In genomic region chr15:62549345-62549970, GRCh38 we compare ENCODE assay signal across 9 cellular contexts.
DNase-seq lines count a peak whose midpoint lies in the region; ATAC-seq and TF ChIP-seq lines count a peak whose summit lies in the region.
"Had no signal": no experiment of that assay in that cellular context is flagged by ENCODE, and none has a peak within 500 bp of the region (broad histone marks: within the 10 kb centered on the region; RNA-seq: fewer than 3 reads in every experiment).

No MANE protein-coding gene starts in this region.

- H3K4me3 Mint-ChIP-seq in activated CD4-positive, alpha-beta memory T cell treated with anti-CD3 and anti-CD28 coated beads for 36 hours: no peak overlapping the region
- H3K4me3 Mint-ChIP-seq in activated CD4-positive, alpha-beta memory T cell treated with anti-CD3 and anti-CD28 coated beads, Interleukin-2, amount 10 ng/mL, durations not matched to agents 7 days and 5 days: no peak overlapping the region
- H3K4me3 Mint-ChIP-seq: activated naive CD4-positive, alpha-beta T cell treated with anti-CD3 and anti-CD28 coated beads, Interleukin-2, amount 50 U/mL, for 24 hours had no signal

- no peak overlapping the region for H3K4me3 ChIP-seq in esophagus muscularis mucosa
- no peak overlapping the region for H3K4me3 ChIP-seq in testis

- CTCF ChIA-PET in activated CD4-positive, alpha-beta memory T cell treated with anti-CD3 and anti-CD28 coated beads for 36 hours (lab: Charles Lee): interaction anchor here (0.6 to 1.2 kb wide), 3 partner anchors 16 to 120 kb away, joined by 3 read pairs; no protein-coding TSS in a partner anchor
- CTCF ChIA-PET in activated CD4-positive, alpha-beta memory T cell treated with anti-CD3 and anti-CD28 coated beads, Interleukin-2, amount 10 ng/mL, durations not matched to agents 7 days and 5 days (lab: Charles Lee): interaction anchor here (0.6 to 1.2 kb wide), 3 partner anchors 9 to 387 kb away, joined by 3 read pairs; no protein-coding TSS in a partner anchor

- no peaks in the 10 kb centered on the region for H3K36me3 Mint-ChIP-seq in activated CD4-positive, alpha-beta memory T cell treated with anti-CD3 and anti-CD28 coated beads for 36 hours
- H3K36me3 Mint-ChIP-seq in activated CD4-positive, alpha-beta memory T cell treated with anti-CD3 and anti-CD28 coated beads, Interleukin-2, amount 10 ng/mL, durations not matched to agents 7 days and 5 days (ENCODE audit: low read depth): no peaks in the 10 kb centered on the region
- H3K36me3 Mint-ChIP-seq: activated naive CD4-positive, alpha-beta T cell treated with anti-CD3 and anti-CD28 coated beads, Interleukin-2, amount 50 U/mL, for 24 hours had no signal

- no peak overlapping the region for H3K27ac Mint-ChIP-seq in activated CD4-positive, alpha-beta memory T cell treated with anti-CD3 and anti-CD28 coated beads for 36 hours
- H3K27ac Mint-ChIP-seq in activated CD4-positive, alpha-beta memory T cell treated with anti-CD3 and anti-CD28 coated beads, Interleukin-2, amount 10 ng/mL, durations not matched to agents 7 days and 5 days: no peak overlapping the region
- H3K27ac Mint-ChIP-seq: activated naive CD4-positive, alpha-beta T cell treated with anti-CD3 and anti-CD28 coated beads, Interleukin-2, amount 50 U/mL, for 24 hours had no signal

- no peaks in the 10 kb centered on the region for H3K9me3 Mint-ChIP-seq in activated CD4-positive, alpha-beta memory T cell treated with anti-CD3 and anti-CD28 coated beads for 36 hours
- no peaks in the 10 kb centered on the region for H3K9me3 Mint-ChIP-seq in activated CD4-positive, alpha-beta memory T cell treated with anti-CD3 and anti-CD28 coated beads, Interleukin-2, amount 10 ng/mL, durations not matched to agents 7 days and 5 days
- H3K9me3 Mint-ChIP-seq: activated naive CD4-positive, alpha-beta T cell treated with anti-CD3 and anti-CD28 coated beads, Interleukin-2, amount 50 U/mL, for 24 hours had no signal

- POLR2A ChIA-PET in activated CD4-positive, alpha-beta memory T cell treated with anti-CD3 and anti-CD28 coated beads for 36 hours (lab: Charles Lee): no interaction called here
- POLR2A ChIA-PET in activated CD4-positive, alpha-beta memory T cell treated with anti-CD3 and anti-CD28 coated beads, Interleukin-2, amount 10 ng/mL, durations not matched to agents 7 days and 5 days (lab: Charles Lee): no interaction called here

- no peaks in the 10 kb centered on the region for H3K36me3 ChIP-seq in esophagus muscularis mucosa
- H3K36me3 ChIP-seq in testis (ENCODE audit: low read depth, missing control alignments): no peaks in the 10 kb centered on the region

- H3K9me3 ChIP-seq in esophagus muscularis mucosa (no peaks in the 10 kb centered on the region), testis (no peaks in the 10 kb centered on the region)

- 78% methylated on average over 5 of the region's 5 CpGs for WGBS in esophagus muscularis mucosa
- 79 to 91% methylated on average over 5 of the region's 5 CpGs for whole genome bisulfite sequencing in testis, 2 donors

- TF ChIP-seq EP300 in esophagus muscularis mucosa (IDR thresholded peaks at IDR 0.05): no peak

- H3K27me3 Mint-ChIP-seq in activated CD4-positive, alpha-beta memory T cell treated with anti-CD3 and anti-CD28 coated beads for 36 hours: peaks cover 11% of the 10 kb centered on the region
- H3K27me3 Mint-ChIP-seq in activated CD4-positive, alpha-beta memory T cell treated with anti-CD3 and anti-CD28 coated beads, Interleukin-2, amount 10 ng/mL, durations not matched to agents 7 days and 5 days: peaks cover 6% of the 10 kb centered on the region

- no peak overlapping the region for H3K27ac ChIP-seq in esophagus muscularis mucosa (replicated peaks in 1 of 4)
- no peak overlapping the region for H3K27ac ChIP-seq in testis

- peak; percentile 10 for DNase-seq in activated CD4-positive, alpha-beta memory T cell treated with anti-CD3 and anti-CD28 coated beads for 36 hours
- DNase-seq in activated CD4-positive, alpha-beta memory T cell treated with anti-CD3 and anti-CD28 coated beads, Interleukin-2, amount 10 ng/mL, durations not matched to agents 7 days and 5 days: no peak
- DNase-seq in NCI-H82 treated with DMSO at 0.1 percent for 48 hours (lab: John Stamatoyannopoulos, UW; ENCODE audit: unreplicated experiment) (peak; percentile 35), esophagus muscularis mucosa (ENCODE audit: extremely low spot score) (no peak), testis (peak; percentile 57)

- TF ChIP-seq CTCF in esophagus muscularis mucosa (IDR thresholded peaks at IDR 0.05): peak in 2 of 3 experiments; percentile 11 to 41
- TF ChIP-seq CTCF in testis (IDR thresholded peaks at IDR 0.05): peak in 2 of 3 experiments; percentile 18 to 47

- intact Hi-C loops in activated CD4-positive, alpha-beta memory T cell treated with anti-CD3 and anti-CD28 coated beads for 36 hours (cut with micrococcal nuclease): no loop called here
- intact Hi-C loops in esophagus muscularis mucosa (cut with DNase I) (no loop called here), testis (cut with DNase I; ENCODE audit: low total_unique reads) (no loop called here)

- peaks cover 33 to 35% (median 34%) of the 10 kb centered on the region in 4 donors for H3K4me1 ChIP-seq in esophagus muscularis mucosa
- peaks cover 20% of the 10 kb centered on the region for H3K4me1 ChIP-seq in testis

- ATAC-seq in GM21576 (IDR thresholded peaks at IDR 0.05; ENCODE audit: unreplicated experiment): no peak
- ATAC-seq in HG03039 (IDR thresholded peaks at IDR 0.05; ENCODE audit: unreplicated experiment): no peak
- no peak for ATAC-seq in GM18519 (IDR thresholded peaks at IDR 0.05; ENCODE audit: low FRiP score, unreplicated experiment)

- H3K27me3 ChIP-seq in esophagus muscularis mucosa (no peaks in the 10 kb centered on the region), testis (no peaks in the 10 kb centered on the region)

- no peak for TF ChIP-seq POLR2A in esophagus muscularis mucosa (IDR thresholded peaks at IDR 0.05; ENCODE audit: low read depth)
- TF ChIP-seq POLR2A in testis (IDR thresholded peaks at IDR 0.05): no peak

- no peaks in the 10 kb centered on the region for H3K4me1 Mint-ChIP-seq in activated CD4-positive, alpha-beta memory T cell treated with anti-CD3 and anti-CD28 coated beads for 36 hours (ENCODE audit: low read depth)
- H3K4me1 Mint-ChIP-seq in activated CD4-positive, alpha-beta memory T cell treated with anti-CD3 and anti-CD28 coated beads, Interleukin-2, amount 10 ng/mL, durations not matched to agents 7 days and 5 days: no peaks in the 10 kb centered on the region
- H3K4me1 Mint-ChIP-seq: activated naive CD4-positive, alpha-beta T cell treated with anti-CD3 and anti-CD28 coated beads, Interleukin-2, amount 50 U/mL, for 24 hours had no signal

Comparison
In these comparisons a context has a peak if more than half of its experiments do, and no peak if none do; other contexts are left out.
1. DNase-seq: peak in activated CD4-positive, alpha-beta memory T cell treated with anti-CD3 and anti-CD28 coated beads for 36 hours (single experiment), NCI-H82 treated with DMSO at 0.1 percent for 48 hours (single experiment) and testis (single experiment); none in activated CD4-positive, alpha-beta memory T cell treated with anti-CD3 and anti-CD28 coated beads, Interleukin-2, amount 10 ng/mL, durations not matched to agents 7 days and 5 days (single experiment) and esophagus muscularis mucosa (single experiment).